21 cellular contexts compared by ENCODE assay signal in the genomic region with DNA sequence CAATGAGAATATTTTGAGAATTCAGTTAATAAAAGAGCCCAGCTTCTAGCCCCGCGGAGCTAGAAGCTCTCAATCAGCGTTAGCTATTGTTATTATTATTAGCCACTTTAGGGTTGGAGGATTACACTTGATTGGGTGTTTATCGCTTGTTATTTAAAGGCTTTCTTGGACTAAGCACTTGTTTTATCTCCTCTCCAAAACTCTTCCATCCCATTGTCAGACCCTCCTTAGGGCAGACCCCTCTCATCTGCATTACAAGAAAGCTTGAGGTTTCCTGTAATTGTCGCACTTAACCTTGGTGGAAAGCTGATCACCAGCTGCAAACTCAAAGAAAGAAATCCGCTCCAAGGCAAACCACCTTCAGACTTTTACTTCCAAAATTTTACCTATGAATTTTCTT. TPM values are rescaled to one million over a fixed set of nuclear protein-coding genes. Genes with fewer than 3 reads are reported as not detected.
DNase-seq lines count a peak whose midpoint lies in the region; ATAC-seq and TF ChIP-seq lines count a peak whose summit lies in the region.
"Had no signal": no experiment of that assay in that cellular context is flagged by ENCODE, and none has a peak within 500 bp of the region (broad histone marks: within the 10 kb centered on the region; RNA-seq: fewer than 3 reads in every experiment).

No MANE protein-coding gene starts in this region.

- DNase-seq in GM23338 (ENCODE audit: low spot score) (peak; percentile 93), iPS DF 4.7 (ENCODE audit: extremely low read depth, low spot score) (peak; percentile 91), neural crest cell (ENCODE audit: low read depth, low spot score) (no peak), left ventricle myocardium superior (no peak)
- no peak for DNase-seq in activated naive CD4-positive, alpha-beta T cell treated with anti-CD3 and anti-CD28 coated beads for 36 hours
- no peak for DNase-seq in activated CD8-positive, alpha-beta memory T cell treated with anti-CD3 and anti-CD28 coated beads, Interleukin-2, amount 50 U/mL, for 4 hours
- DNase-seq: BE2C, DMS79 treated with DMSO at 0.1 percent for 48 hours, GOT3, KG1, NCI-H1092, NCI-H1436, NCI-H187 treated with DMSO at 0.1 percent for 48 hours, NCI-H226, NCI-H510A treated with DMSO at 0.1 percent for 48 hours, NCI-H748 treated with DMSO at 0.1 percent for 48 hours, SIG-M5, SK-N-SH had no signal

- peaks cover 35% of the 10 kb centered on the region for H3K4me1 ChIP-seq in GM23338 (ENCODE audit: insufficient read depth)
- peaks cover 26% of the 10 kb centered on the region for H3K4me1 ChIP-seq in HUES64 (ENCODE audit: insufficient read depth, low read length)
- H3K4me1 ChIP-seq: BE2C had no signal

- H2AFZ ChIP-seq in GM23338, result no peak overlapping the region

- 0 out of 2 replicates have a peak, but pooled peaks cover 9% of the 10 kb centered on the region for H3F3A ChIP-seq in GM23338 (replicated peaks; ENCODE audit: low read depth)

- H4K20me1 ChIP-seq in GM23338 (replicated peaks; ENCODE audit: insufficient read depth), result no peaks in the 10 kb centered on the region

- H3K27me3 ChIP-seq in GM23338 (ENCODE audit: insufficient read depth), result no peaks in the 10 kb centered on the region
- no peaks in the 10 kb centered on the region for H3K27me3 ChIP-seq in HUES64 (ENCODE audit: insufficient read depth, low read length)
- H3K27me3 ChIP-seq: BE2C had no signal

- H3K79me2 ChIP-seq in GM23338 (replicated peaks; ENCODE audit: insufficient read depth), result no peaks in the 10 kb centered on the region

- H3K27ac Mint-ChIP-seq in GM23338 (peak overlapping the region; percentile 71), neural crest cell (ENCODE audit: unreplicated experiment) (no peak overlapping the region)
- H3K27ac Mint-ChIP-seq in activated naive CD4-positive, alpha-beta T cell treated with anti-CD3 and anti-CD28 coated beads for 36 hours, result no peak overlapping the region

- H3K9me2 ChIP-seq in GM23338 (ENCODE audit: insufficient read depth), result no peaks in the 10 kb centered on the region; the same call in 1 of the 2 replicates
- H3K9me2 ChIP-seq: SK-N-SH had no signal

- no peak for TF ChIP-seq CTCF in GM23338 (conservative IDR thresholded peaks at IDR 0.05; ENCODE audit: low read depth in 2 of 2)
- TF ChIP-seq CTCF in neural crest cell (conservative IDR thresholded peaks at IDR 0.05), result no peak

- no peaks in the 10 kb centered on the region for H3K36me3 ChIP-seq in GM23338 (ENCODE audit: insufficient read depth)
- no peaks in the 10 kb centered on the region for H3K36me3 ChIP-seq in HUES64 (ENCODE audit: insufficient read depth, low read length)
- H3K36me3 ChIP-seq: BE2C had no signal

- H3K4me1 Mint-ChIP-seq in GM23338 (peaks cover 36% of the 10 kb centered on the region), neural crest cell (peaks cover 5% of the 10 kb centered on the region)
- no peaks in the 10 kb centered on the region for H3K4me1 Mint-ChIP-seq in activated naive CD4-positive, alpha-beta T cell treated with anti-CD3 and anti-CD28 coated beads for 36 hours (ENCODE audit: low read depth)

- H3K9ac ChIP-seq in HUES64 (ENCODE audit: low read depth, low read length), result peak overlapping the region; percentile 76
- H3K9ac ChIP-seq: SK-N-SH had no signal

- CTCF ChIA-PET in activated naive CD4-positive, alpha-beta T cell treated with anti-CD3 and anti-CD28 coated beads for 36 hours (lab: Charles Lee), result interaction anchor here (0.6 to 1.7 kb wide), 2 partner anchors 39 to 921 kb away, joined by 3 to 9 read pairs; no protein-coding TSS in a partner anchor

- H3K4me3 ChIP-seq in GM23338 (peak overlapping the region; percentile 5; the same call in 1 of the 2 replicates), HUES64 (ENCODE audit: low read length) (peak overlapping the region; percentile 37)

- peak overlapping the region; percentile 48; the same call in 1 of the 2 replicates for H3K4me2 ChIP-seq in GM23338
- H3K4me2 ChIP-seq: SK-N-SH had no signal

- peaks cover 12% of the 10 kb centered on the region; the same call in 2 of the 3 replicates for H3K9me3 Mint-ChIP-seq in GM23338
- no peaks in the 10 kb centered on the region for H3K9me3 Mint-ChIP-seq in neural crest cell
- no peaks in the 10 kb centered on the region for H3K9me3 Mint-ChIP-seq in activated naive CD4-positive, alpha-beta T cell treated with anti-CD3 and anti-CD28 coated beads for 36 hours

- intact Hi-C loops in activated naive CD4-positive, alpha-beta T cell treated with anti-CD3 and anti-CD28 coated beads for 36 hours (cut with micrococcal nuclease), result no loop called here
- intact Hi-C loops in left ventricle myocardium superior (cut with micrococcal nuclease), result no loop called here

- no peaks in the 10 kb centered on the region for H3K9me3 ChIP-seq in HUES64 (ENCODE audit: insufficient read depth, low read depth, low read length)
- H3K9me3 ChIP-seq: BE2C, SK-N-SH had no signal

- peaks cover 22% of the 10 kb centered on the region for H3K27me3 Mint-ChIP-seq in GM23338 (ENCODE audit: insufficient read depth, low read depth, poor library complexity)
- H3K27me3 Mint-ChIP-seq in neural crest cell (ENCODE audit: low read depth), result peaks cover 42% of the 10 kb centered on the region
- H3K27me3 Mint-ChIP-seq in activated naive CD4-positive, alpha-beta T cell treated with anti-CD3 and anti-CD28 coated beads for 36 hours (ENCODE audit: low read depth), result peaks cover 22% of the 10 kb centered on the region

- peaks cover 7% of the 10 kb centered on the region; the same call in 2 of the 3 replicates for H3K36me3 Mint-ChIP-seq in GM23338 (ENCODE audit: low read depth)
- H3K36me3 Mint-ChIP-seq in neural crest cell (ENCODE audit: low read depth), result no peaks in the 10 kb centered on the region
- H3K36me3 Mint-ChIP-seq in activated naive CD4-positive, alpha-beta T cell treated with anti-CD3 and anti-CD28 coated beads for 36 hours (ENCODE audit: low read depth), result no peaks in the 10 kb centered on the region

- H3K27ac ChIP-seq in GM23338 (ENCODE audit: low read depth), result peak overlapping the region; percentile 84
- H3K27ac ChIP-seq in HUES64 (ENCODE audit: low read depth, low read length), result peak overlapping the region; percentile 98
- H3K27ac ChIP-seq: RWPE1 had no signal

- ATAC-seq in GM23338 (peak; percentile 92), left ventricle myocardium superior (no peak)

- 23% methylated on average over 5 of the region's 6 CpGs for WGBS in HUES64

- H3K4me3 Mint-ChIP-seq in GM23338, result peak overlapping the region; percentile 33; the same call in 2 of the 3 replicates
- peak overlapping the region; percentile 49 for H3K4me3 Mint-ChIP-seq in neural crest cell
- no peak overlapping the region for H3K4me3 Mint-ChIP-seq in activated naive CD4-positive, alpha-beta T cell treated with anti-CD3 and anti-CD28 coated beads for 36 hours

TF ChIP-seq in GM23338, 12 proteins besides CTCF, POLR2A, EP300 and RAD21 (continues in another document):
- TF ChIP-seq EZH2phosphoT487 (IDR thresholded peaks at IDR 0.05; ENCODE audit: unreplicated experiment), result no peak
- no peak for TF ChIP-seq ZNF331 (CRISPR knock-in tag; IDR thresholded peaks at IDR 0.05; ENCODE audit: low read depth)
- peak; percentile 99 for TF ChIP-seq NANOG (IDR thresholded peaks at IDR 0.05; ENCODE audit: borderline replicate concordance)
- peak; percentile 42; the same call in 1 of the 2 replicates for TF ChIP-seq CREB1 (CRISPR knock-in tag; IDR thresholded peaks at IDR 0.05; ENCODE audit: low read depth)
- no peak for TF ChIP-seq JUNB (IDR thresholded peaks at IDR 0.05; ENCODE audit: unreplicated experiment)

RNA-seq across cellular contexts. Expression of a gene that starts 4.8 kb away (rescaled TPM):
- total RNA-seq in GM23338 (2014; rRNA removed; shearing (Covaris generic)), result 3.0 and 7.0 TPM in 2 replicates
- polyA plus RNA-seq in GM23338 (2016; fragmentation: Nextera tagmentation; extraction: Ambion mirVana), result 12.9 and 17.3 TPM in 2 replicates
- polyA plus RNA-seq in HUES64 (2013, experiment 1 of 2), result 0.35 TPM
- polyA plus RNA-seq in HUES64 (2013, experiment 2 of 2), result 1.0 TPM
- total RNA-seq in neural crest cell, result not detected in 2 replicates
- not detected for total RNA-seq in activated naive CD4-positive, alpha-beta T cell treated with anti-CD3 and anti-CD28 coated beads for 36 hours
- not detected for total RNA-seq in left ventricle myocardium superior
- total RNA-seq: G401 had no signal
- polyA plus RNA-seq: SK-N-SH had no signal

RNA-seq across cellular contexts. Expression of a gene that starts 13.1 kb away (rescaled TPM):
- not detected in 2 replicates for total RNA-seq in GM23338 (2014; rRNA removed; shearing (Covaris generic))
- polyA plus RNA-seq in GM23338 (2016; fragmentation: Nextera tagmentation; extraction: Ambion mirVana), result not detected in 2 replicates
- polyA plus RNA-seq in HUES64 (2013, experiment 1 of 2), result not detected
- not detected for polyA plus RNA-seq in HUES64 (2013, experiment 2 of 2)
- total RNA-seq in neural crest cell, result not detected in 2 replicates
- total RNA-seq in activated naive CD4-positive, alpha-beta T cell treated with anti-CD3 and anti-CD28 coated beads for 36 hours, result not detected
- total RNA-seq in left ventricle myocardium superior, result not detected
- total RNA-seq: G401 had no signal
- polyA plus RNA-seq: SK-N-SH had no signal

RNA-seq across cellular contexts. Expression of a gene that starts 20.4 kb away (rescaled TPM):
- total RNA-seq in GM23338 (2014; rRNA removed; shearing (Covaris generic)), result not detected in 2 replicates
- 0.73 and 2.1 TPM in 2 replicates for polyA plus RNA-seq in GM23338 (2016; fragmentation: Nextera tagmentation; extraction: Ambion mirVana)
- not detected for polyA plus RNA-seq in HUES64 (2013, experiment 1 of 2)
- not detected for polyA plus RNA-seq in HUES64 (2013, experiment 2 of 2)
- not detected in 2 replicates for total RNA-seq in neural crest cell
- under 1 TPM in 1 of 2 experiments, not detected in 1; 0.31 TPM for total RNA-seq in activated naive CD4-positive, alpha-beta T cell treated with anti-CD3 and anti-CD28 coated beads for 36 hours
- total RNA-seq in left ventricle myocardium superior, result 0.45 TPM
- total RNA-seq: G401 had no signal
- polyA plus RNA-seq: SK-N-SH had no signal

RNA-seq across cellular contexts. Expression of a gene that starts 45.3 kb away (rescaled TPM):
- total RNA-seq in GM23338 (2014; rRNA removed; shearing (Covaris generic)), result 0.35 and 0.49 TPM in 2 replicates
- 0.47 and 0.60 TPM in 2 replicates for polyA plus RNA-seq in GM23338 (2016; fragmentation: Nextera tagmentation; extraction: Ambion mirVana)
- polyA plus RNA-seq in HUES64 (2013, experiment 1 of 2), result not detected
- not detected for polyA plus RNA-seq in HUES64 (2013, experiment 2 of 2)
- total RNA-seq in neural crest cell (not detected in 2 replicates), left ventricle myocardium superior (0.52 TPM)
- not detected for total RNA-seq in activated naive CD4-positive, alpha-beta T cell treated with anti-CD3 and anti-CD28 coated beads for 36 hours
- total RNA-seq: G401 had no signal
- polyA plus RNA-seq: SK-N-SH had no signal

Comparison
In these comparisons a context has a peak if more than half of its experiments do, and no peak if none do; other contexts are left out.
1. DNase-seq: peak in GM23338 (single experiment) and iPS DF 4.7 (single experiment); none in neural crest cell (single experiment), activated naive CD4-positive, alpha-beta T cell treated with anti-CD3 and anti-CD28 coated beads for 36 hours (single experiment), left ventricle myocardium superior (single experiment) and activated CD8-positive, alpha-beta memory T cell treated with anti-CD3 and anti-CD28 coated beads, Interleukin-2, amount 50 U/mL, for 4 hours (single experiment).